Comparison of ENCODE assay signal across 21 cellular contexts in the genomic region with DNA sequence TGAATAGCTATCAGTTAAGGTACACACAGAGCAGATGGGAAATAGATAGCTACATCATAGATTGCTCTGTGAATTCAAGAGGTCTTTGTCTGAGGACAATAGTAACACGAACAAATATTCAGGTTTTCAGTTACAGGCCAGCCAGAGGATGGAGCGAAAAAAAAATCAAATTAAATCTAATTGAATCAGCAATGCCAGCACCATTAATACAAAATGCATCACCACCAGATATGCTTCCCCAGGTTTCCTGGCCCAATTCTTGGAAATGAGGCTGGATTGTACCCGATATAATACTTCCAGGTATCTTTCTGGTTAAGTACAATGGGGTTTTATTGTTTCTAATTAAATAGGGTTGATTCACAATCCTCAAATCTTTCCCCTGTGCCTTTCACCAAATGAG.
DNase-seq lines count a peak whose midpoint lies in the region; ATAC-seq and TF ChIP-seq lines count a peak whose summit lies in the region.
"Had no signal": no experiment of that assay in that cellular context is flagged by ENCODE, and none has a peak within 500 bp of the region (broad histone marks: within the 10 kb centered on the region; RNA-seq: fewer than 3 reads in every experiment).

No MANE protein-coding gene starts in this region.

- no peak for TF ChIP-seq CTCF in BE2C (IDR thresholded peaks at IDR 0.05; ENCODE audit: low read depth, low read length)
- TF ChIP-seq CTCF in tibial nerve (IDR thresholded peaks at IDR 0.05) = no peak

- no peak overlapping the region for H3K4me3 ChIP-seq in BE2C (ENCODE audit: low read depth, low read length)
- no peak overlapping the region for H3K4me3 ChIP-seq in naive thymus-derived CD4-positive, alpha-beta T cell (ENCODE audit: low read length)
- H3K4me3 ChIP-seq in tibial nerve = no peak overlapping the region
- H3K4me3 ChIP-seq: GM12878, HAP-1, MG63, SJCRH30 had no signal

- H3K4me3 Mint-ChIP-seq in naive thymus-derived CD4-positive, alpha-beta T cell = no peak overlapping the region
- H3K4me3 Mint-ChIP-seq: CD4-positive, alpha-beta T cell had no signal

- no peak overlapping the region for H3K27ac Mint-ChIP-seq in naive thymus-derived CD4-positive, alpha-beta T cell
- H3K27ac Mint-ChIP-seq: CD4-positive, alpha-beta T cell had no signal

- WGBS in tibial nerve, 2 donors = 88 to 90% methylated on average over 3 of the region's 3 CpGs

- H3K4me1 ChIP-seq in BE2C (peaks cover 21% of the 10 kb centered on the region), tibial nerve (no peaks in the 10 kb centered on the region)
- no peaks in the 10 kb centered on the region for H3K4me1 ChIP-seq in naive thymus-derived CD4-positive, alpha-beta T cell (ENCODE audit: control insufficient read depth in 2 of 2, insufficient read depth in 2 of 2, low read length in 2 of 2)
- H3K4me1 ChIP-seq: Caco-2, HAP-1, SJCRH30 had no signal

- no peak for ATAC-seq in naive thymus-derived CD4-positive, alpha-beta T cell
- ATAC-seq: GM12878 had no signal

- CTCF ChIA-PET in naive thymus-derived CD4-positive, alpha-beta T cell (lab: Charles Lee) = no interaction called here

- no peak for TF ChIP-seq POLR2A in tibial nerve (IDR thresholded peaks at IDR 0.05)

- no peak overlapping the region for H3K27ac ChIP-seq in naive thymus-derived CD4-positive, alpha-beta T cell (ENCODE audit: low read depth, low read length)
- H3K27ac ChIP-seq in tibial nerve = no peak overlapping the region
- H3K27ac ChIP-seq: SJCRH30 had no signal

- H3K9me3 ChIP-seq in BE2C (no peaks in the 10 kb centered on the region), tibial nerve (peaks cover 0 to 4% (median 0%) of the 10 kb centered on the region in 4 donors)
- H3K9me3 ChIP-seq in naive thymus-derived CD4-positive, alpha-beta T cell (ENCODE audit: control insufficient read depth in 2 of 3, low read length in 3 of 3) = peaks cover 0 to 3% (median 0%) of the 10 kb centered on the region in 3 experiments
- H3K9me3 ChIP-seq: HAP-1, MG63, SJCRH30 had no signal

- H3K27me3 Mint-ChIP-seq in naive thymus-derived CD4-positive, alpha-beta T cell = peaks cover 0 to 5% (median 0%) of the 10 kb centered on the region in 5 donors
- H3K27me3 Mint-ChIP-seq: CD4-positive, alpha-beta T cell had no signal

- intact Hi-C loops in naive thymus-derived CD4-positive, alpha-beta T cell (cut with micrococcal nuclease) = no loop called here

- DNase-seq in BE2C = peak; percentile 55
- peak; percentile 93 for DNase-seq in NCI-H146 (lab: John Stamatoyannopoulos, UW)
- DNase-seq in NCI-H345 (lab: John Stamatoyannopoulos, UW) = peak; percentile 62
- DNase-seq in SK-N-DZ (ENCODE audit: low spot score) = peak; percentile 21
- DNase-seq in NCI-H1694 (lab: John Stamatoyannopoulos, UW) = no peak
- no peak for DNase-seq in naive thymus-derived CD4-positive, alpha-beta T cell
- DNase-seq in tibial nerve (ENCODE audit: low spot score in 2 of 2) = no peak
- no peak for DNase-seq in T1000 (lab: John Stamatoyannopoulos, UW)
- DNase-seq: Caco-2; CD4-positive, alpha-beta T cell; DMS53; EL; Kasumi-1; MG63; NCI-H1048; NCI-H187 treated with DMSO at 0.1 percent for 48 hours; NCI-H446 treated with DMSO at 0.1 percent for 48 hours; SJCRH30; SW 1271 had no signal

- H3K9me3 Mint-ChIP-seq in naive thymus-derived CD4-positive, alpha-beta T cell = peaks cover 5 to 39% (median 16%) of the 10 kb centered on the region in 11 donors

- H3K36me3 ChIP-seq in BE2C (no peaks in the 10 kb centered on the region), tibial nerve (no peaks in the 10 kb centered on the region)
- H3K36me3 ChIP-seq in naive thymus-derived CD4-positive, alpha-beta T cell (ENCODE audit: control insufficient read depth in 2 of 3, insufficient read depth in 3 of 3, low read length in 3 of 3) = no peaks in the 10 kb centered on the region
- H3K36me3 ChIP-seq: HAP-1, MG63, SJCRH30 had no signal

- no peaks in the 10 kb centered on the region for H3K36me3 Mint-ChIP-seq in naive thymus-derived CD4-positive, alpha-beta T cell

- TF ChIP-seq EP300 in tibial nerve (IDR thresholded peaks at IDR 0.05) = no peak

- H3K27me3 ChIP-seq in BE2C = no peaks in the 10 kb centered on the region
- H3K27me3 ChIP-seq in naive thymus-derived CD4-positive, alpha-beta T cell (ENCODE audit: control insufficient read depth in 2 of 2, insufficient read depth in 2 of 2, low read length in 2 of 2) = no peaks in the 10 kb centered on the region
- H3K27me3 ChIP-seq in tibial nerve = no peaks in the 10 kb centered on the region
- H3K27me3 ChIP-seq: MG63, SJCRH30 had no signal

- H3K4me1 Mint-ChIP-seq in naive thymus-derived CD4-positive, alpha-beta T cell = no peaks in the 10 kb centered on the region

- POLR2A ChIA-PET in naive thymus-derived CD4-positive, alpha-beta T cell (lab: Charles Lee) = no interaction called here

Comparison
In these comparisons a context has a peak if more than half of its experiments do, and no peak if none do; other contexts are left out.
1. DNase-seq: peak in BE2C (single experiment), NCI-H146 (single experiment), NCI-H345 (single experiment) and SK-N-DZ (single experiment); none in NCI-H1694 (single experiment), naive thymus-derived CD4-positive, alpha-beta T cell (0 of 9), tibial nerve (0 of 2) and T1000 (single experiment).